In the genomic region with DNA sequence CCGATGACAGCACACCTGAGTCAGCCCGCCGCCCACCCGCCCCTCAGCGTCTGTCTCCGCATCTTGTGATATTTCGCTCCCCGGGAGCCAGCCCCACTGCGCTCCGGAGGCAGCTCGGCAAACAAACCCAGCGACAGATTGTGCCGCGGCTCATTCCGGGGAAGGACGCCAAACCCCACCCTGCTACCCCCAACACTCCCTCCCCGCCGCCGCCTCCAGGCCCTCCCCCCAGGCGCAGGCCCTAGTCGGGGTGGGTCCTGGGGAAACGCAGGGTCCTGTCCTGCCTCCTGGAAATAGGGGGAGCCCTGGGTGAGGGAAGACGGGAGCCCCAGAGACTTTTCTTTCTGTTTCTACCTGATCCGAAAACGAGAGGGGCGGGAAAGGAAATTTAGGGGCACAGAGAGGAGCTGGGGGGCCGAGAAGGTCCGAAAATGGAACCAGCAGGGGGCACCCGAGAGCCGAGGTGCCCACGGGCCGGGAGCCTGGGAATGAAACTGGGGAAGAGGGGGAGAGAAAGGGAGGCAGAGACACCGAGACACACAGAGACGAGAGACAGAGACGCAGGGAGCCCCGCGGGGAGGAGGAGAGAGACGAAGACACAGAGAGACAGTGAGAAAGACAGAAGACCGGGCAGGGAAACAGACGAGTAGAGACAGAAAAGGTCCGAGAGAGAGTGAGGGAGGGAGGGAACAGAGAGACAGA, we compare ENCODE assay signal across 8 cellular contexts. TPM values are rescaled to one million over a fixed set of nuclear protein-coding genes. Genes with fewer than 3 reads are reported as not detected.
DNase-seq lines count a peak whose midpoint lies in the region; ATAC-seq, FAIRE-seq and TF ChIP-seq lines count a peak whose summit lies in the region.

No MANE protein-coding gene starts in this region.

- ATAC-seq in GM21717 (IDR thresholded peaks at IDR 0.05; ENCODE audit: unreplicated experiment) (peak; percentile 37), RWPE2 (ENCODE audit: low read depth) (no peak; the same call in 2 of the 3 replicates)

- TF ChIP-seq CTCF in AG09319 (IDR thresholded peaks at IDR 0.05; ENCODE audit: low read depth, low read length) (peak; percentile 70), RWPE2 (IDR thresholded peaks at IDR 0.05; ENCODE audit: poor library complexity, severe bottlenecking) (peak; percentile 93), astrocyte (IDR thresholded peaks at IDR 0.05; ENCODE audit: insufficient read depth, low read depth, low read length) (peak; percentile 48)

- peak overlapping the region; percentile 81 for H3K4me2 ChIP-seq in astrocyte (ENCODE audit: low read length)

- DNase-seq in AG09319 (ENCODE audit: extremely low read depth, low read depth) (no peak), RWPE2 (ENCODE audit: low spot score) (no peak), astrocyte (ENCODE audit: low read depth) (no peak), iPS-NIHi11 (ENCODE audit: low spot score) (peak; percentile 65), cerebellar nuclear complex (lab: John Stamatoyannopoulos, UW) (no peak), foreskin melanocyte (no peak)
- peak; percentile 68 for DNase-seq in stimulated activated CD4-positive, alpha-beta T cell treated with anti-CD3 and anti-CD28 coated beads, Interleukin-12 subunit alpha, Interleukin-12 subunit beta, amount 100 ng/mL, for 4 hours

- FAIRE-seq in astrocyte (lab: Jason Lieb, UNC): no peak

- no peaks in the 10 kb centered on the region for H3K4me1 ChIP-seq in RWPE2 (ENCODE audit: insufficient read depth, poor library complexity, severe bottlenecking)
- peaks cover 13% of the 10 kb centered on the region for H3K4me1 ChIP-seq in astrocyte (ENCODE audit: insufficient read depth, low read length)

- H3K27me3 ChIP-seq in RWPE2 (ENCODE audit: insufficient read depth, poor library complexity, severe bottlenecking): peaks cover 42% of the 10 kb centered on the region
- peaks cover 57% of the 10 kb centered on the region for H3K27me3 ChIP-seq in astrocyte (ENCODE audit: insufficient read depth, low read length)

- peak overlapping the region; percentile 88 for H3K27ac Mint-ChIP-seq in astrocyte (ENCODE audit: unreplicated experiment)

- H3K9me3 ChIP-seq in RWPE2 (ENCODE audit: severe bottlenecking) (no peaks in the 10 kb centered on the region), astrocyte (ENCODE audit: insufficient read depth, low read depth, low read length) (no peaks in the 10 kb centered on the region)

- peaks cover 5% of the 10 kb centered on the region for H3K4me1 Mint-ChIP-seq in astrocyte (ENCODE audit: low read depth, unreplicated experiment)

- peak overlapping the region; percentile 75 for H3K4me3 Mint-ChIP-seq in astrocyte (ENCODE audit: unreplicated experiment)

- peaks cover 70% of the 10 kb centered on the region for H3K27me3 Mint-ChIP-seq in astrocyte (ENCODE audit: low read depth, unreplicated experiment)

- H3K4me3 ChIP-seq in RWPE2 (ENCODE audit: severe bottlenecking) (peak overlapping the region; percentile 13), astrocyte (ENCODE audit: insufficient read depth, low read depth, low read length) (peak overlapping the region; percentile 29)

- H3K36me3 ChIP-seq in RWPE2 (ENCODE audit: low read depth) (no peaks in the 10 kb centered on the region), astrocyte (ENCODE audit: insufficient read depth, low read length) (no peaks in the 10 kb centered on the region)

- H4K20me1 ChIP-seq in astrocyte (ENCODE audit: insufficient read depth, low read length): peaks cover 9% of the 10 kb centered on the region

- no peaks in the 10 kb centered on the region for H3K36me3 Mint-ChIP-seq in astrocyte (ENCODE audit: low read depth, unreplicated experiment)

- H3K9ac ChIP-seq in astrocyte (ENCODE audit: low read length): peak overlapping the region; percentile 37

- H3K79me2 ChIP-seq in astrocyte (ENCODE audit: insufficient read depth, low read length): no peaks in the 10 kb centered on the region

- no peaks in the 10 kb centered on the region for H3K9me3 Mint-ChIP-seq in astrocyte (ENCODE audit: unreplicated experiment)

- peak overlapping the region; percentile 73 for H2AFZ ChIP-seq in astrocyte (ENCODE audit: low read depth, low read length)

- no peak overlapping the region for H3K27ac ChIP-seq in RWPE2 (ENCODE audit: poor library complexity, severe bottlenecking)
- H3K27ac ChIP-seq in astrocyte (ENCODE audit: low read depth, low read length): no peak overlapping the region

RNA-seq across cellular contexts. Expression of a gene that starts 1.8 kb away (rescaled TPM):
- total RNA-seq in astrocyte: 0.50 and 0.65 TPM in 2 replicates

RNA-seq across cellular contexts. Expression of a gene that starts 31.6 kb away (rescaled TPM):
- total RNA-seq in astrocyte: 13.3 and 16.4 TPM in 2 replicates

RNA-seq across cellular contexts. Expression of a gene that starts 56.9 kb away (rescaled TPM):
- total RNA-seq in astrocyte: 3.5 and 4.5 TPM in 2 replicates

Comparison
In these comparisons a context has a peak if more than half of its experiments do, and no peak if none do; other contexts are left out.
1. DNase-seq: peak in iPS-NIHi11 (single experiment) and stimulated activated CD4-positive, alpha-beta T cell treated with anti-CD3 and anti-CD28 coated beads, Interleukin-12 subunit alpha, Interleukin-12 subunit beta, amount 100 ng/mL, for 4 hours (single experiment); none in AG09319 (single experiment), RWPE2 (single experiment), astrocyte (single experiment), cerebellar nuclear complex (0 of 2) and foreskin melanocyte (single experiment).
2. Peak in every context shown above with its lines, with median percentiles within 50 percentile points of each other: CTCF ChIP-seq.